ENCODE assay signal across 9 cellular contexts in the genomic region with DNA sequence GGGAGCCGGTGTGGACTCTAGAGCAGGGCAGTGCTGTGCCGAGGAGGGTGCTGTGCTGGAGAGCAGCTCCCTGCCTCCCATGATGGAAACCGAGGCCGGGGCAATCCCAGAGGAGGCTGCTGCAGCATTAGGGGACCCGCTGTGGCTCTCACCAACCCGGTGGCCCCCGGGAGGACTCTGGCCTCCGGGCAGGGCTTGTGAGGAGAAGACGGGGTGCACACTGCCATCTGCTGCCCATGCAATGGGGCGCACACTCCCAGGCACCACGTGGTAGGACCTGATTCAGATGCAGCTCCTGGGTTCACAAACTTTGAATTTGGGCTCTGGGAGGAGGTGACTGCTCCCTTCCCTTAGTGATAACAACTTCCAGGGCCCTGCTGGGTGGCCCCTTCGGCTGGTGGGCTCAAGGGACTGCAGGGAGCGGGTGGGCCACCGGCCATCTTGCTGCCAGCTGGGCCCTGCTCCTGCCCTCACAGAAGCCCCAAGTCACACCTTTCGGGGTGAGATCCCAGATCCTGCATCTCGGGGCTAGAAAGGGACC.
DNase-seq lines count a peak whose midpoint lies in the region; ATAC-seq and TF ChIP-seq lines count a peak whose summit lies in the region.
"Had no signal": no experiment of that assay in that cellular context is flagged by ENCODE, and none has a peak within 500 bp of the region (broad histone marks: within the 10 kb centered on the region; RNA-seq: fewer than 3 reads in every experiment).

No MANE protein-coding gene starts in this region.

- 67% methylated on average over 3 of the region's 16 CpGs; no CpG with 5 or more reads in 1 of the 2 experiments for WGBS in IMR-90 (ENCODE audit: extremely low coverage in 2 of 2, insufficient read length in 1 of 2), 2 experiments

- H3K18ac ChIP-seq in IMR-90 (ENCODE audit: low read depth, low read length) = no peak overlapping the region

- H3K9ac ChIP-seq in IMR-90 (ENCODE audit: low read depth, low read length) (no peak overlapping the region), neural cell (ENCODE audit: low read length) (no peak overlapping the region)

- H3K9me2 ChIP-seq in DOHH2 (replicated peaks; ENCODE audit: control insufficient read depth, low read length) (no peaks in the 10 kb centered on the region), neural cell (ENCODE audit: insufficient read depth, low read length) (no peaks in the 10 kb centered on the region)

- BruUV-seq in IMR-90 (replicated peaks; lab: Mats Ljungman, UMichigan) = no TSS peak
- BruUV-seq in MCF 10A (replicated peaks; lab: Mats Ljungman, UMichigan) = no TSS peak

- H3K79me2 ChIP-seq in DOHH2 (ENCODE audit: control insufficient read depth, low read length) (no peaks in the 10 kb centered on the region), neural cell (replicated peaks; ENCODE audit: insufficient read depth, low read length) (no peaks in the 10 kb centered on the region)

- H4K20me1 ChIP-seq in DOHH2 (ENCODE audit: control insufficient read depth, insufficient read depth, low read depth, low read length) (no peaks in the 10 kb centered on the region), IMR-90 (ENCODE audit: insufficient read depth, low read length) (no peaks in the 10 kb centered on the region), neural cell (ENCODE audit: insufficient read depth) (no peaks in the 10 kb centered on the region)

- H3K4me1 Mint-ChIP-seq in MCF 10A (ENCODE audit: insufficient read depth, unreplicated experiment) = peaks cover 11% of the 10 kb centered on the region

- TF ChIP-seq RAD21 in IMR-90 (IDR thresholded peaks at IDR 0.05; ENCODE audit: low read length) = peak; percentile 44
- TF ChIP-seq RAD21 in neural cell (conservative IDR thresholded peaks at IDR 0.05) = peak; percentile 23

- peaks cover 7% of the 10 kb centered on the region for H3K36me3 Mint-ChIP-seq in MCF 10A (ENCODE audit: insufficient read depth, unreplicated experiment)

- DNase-seq in IMR-90 (peak; percentile 20), MCF 10A (ENCODE audit: unreplicated experiment) (peak; percentile 23), inferior parietal cortex (ENCODE audit: extremely low spot score) (no peak), HPDE6-E6E7 (ENCODE audit: extremely low spot score) (no peak)
- DNase-seq: MV-4-11 had no signal

- H3K4me3 Mint-ChIP-seq in MCF 10A (ENCODE audit: unreplicated experiment) = no peak overlapping the region

- no peak overlapping the region for H4K91ac ChIP-seq in IMR-90 (ENCODE audit: insufficient read depth, low read depth, low read length)

- H3K27me3 ChIP-seq in DOHH2 (ENCODE audit: control insufficient read depth, low read length) (no peaks in the 10 kb centered on the region), IMR-90 (ENCODE audit: control insufficient read depth, insufficient read depth, low read length) (peaks cover 3% of the 10 kb centered on the region; the same call in 1 of the 2 replicates), neural cell (ENCODE audit: insufficient read depth, low read depth, low read length) (peaks cover 9% of the 10 kb centered on the region)

- TF ChIP-seq CTCF in DOHH2 (IDR thresholded peaks at IDR 0.05; ENCODE audit: low read depth, low read length, poor library complexity, severe bottlenecking) (peak; percentile 36), IMR-90 (conservative IDR thresholded peaks at IDR 0.05; ENCODE audit: low read depth, low read length) (peak; percentile 46), MCF 10A (IDR thresholded peaks at IDR 0.05; ENCODE audit: unreplicated experiment) (peak; percentile 29), neural cell (IDR thresholded peaks at IDR 0.05; ENCODE audit: poor library complexity, severe bottlenecking) (peak; percentile 47)

- peaks cover 15% of the 10 kb centered on the region for H3K27me3 Mint-ChIP-seq in MCF 10A (ENCODE audit: insufficient read depth, unreplicated experiment)

- dilution Hi-C loops in IMR-90 (cut with HindIII; ENCODE audit: low sequenced_read_pairs, unreplicated experiment) = loop anchor here (25.0 kb wide), 1 partner anchor 249 kb away; no protein-coding TSS in a partner anchor

- ATAC-seq in IMR-90 (ENCODE audit: low read depth) = no peak
- ATAC-seq in HG02981 (IDR thresholded peaks at IDR 0.05; ENCODE audit: unreplicated experiment) = no peak
- ATAC-seq in GM18868 (IDR thresholded peaks at IDR 0.05; ENCODE audit: unreplicated experiment) = no peak

- H2BK120ac ChIP-seq in IMR-90 (ENCODE audit: low read depth, low read length) = no peak overlapping the region

- no peak overlapping the region for H2BK5ac ChIP-seq in IMR-90 (ENCODE audit: low read depth, low read length, poor library complexity, severe bottlenecking)

- H3K79me1 ChIP-seq in IMR-90 (ENCODE audit: low read depth in 1 of 2, low read length in 2 of 2) = no peaks in the 10 kb centered on the region

- H3K36me3 ChIP-seq in DOHH2 (ENCODE audit: control insufficient read depth, low read length) (no peaks in the 10 kb centered on the region), IMR-90 (ENCODE audit: control insufficient read depth, insufficient read depth, low read length) (no peaks in the 10 kb centered on the region), neural cell (ENCODE audit: insufficient read depth, low read length) (no peaks in the 10 kb centered on the region)

- H2AK5ac ChIP-seq in IMR-90 (ENCODE audit: low read depth, low read length) = no peak overlapping the region; the same call in 1 of the 2 replicates

- H3F3A ChIP-seq in DOHH2 (ENCODE audit: control insufficient read depth, insufficient read depth) = no peaks in the 10 kb centered on the region
- no peaks in the 10 kb centered on the region for H3F3A ChIP-seq in neural cell (ENCODE audit: insufficient read depth, low read length, poor library complexity, severe bottlenecking)

- H3K14ac ChIP-seq in IMR-90 (replicated peaks; ENCODE audit: low read depth, low read length) = no peak overlapping the region

- in situ Hi-C loops in IMR-90 (cut with MboI; ENCODE audit: low sequenced_read_pairs) = loop anchor here (5.0 kb wide), 1 partner anchor 279 kb away; no protein-coding TSS in a partner anchor

- H2AFZ ChIP-seq in IMR-90 (replicated peaks; ENCODE audit: low read length, poor library complexity) (peak overlapping the region; percentile 8), neural cell (ENCODE audit: low read depth, low read length) (no peak overlapping the region)

- H3K27ac ChIP-seq in DOHH2 (ENCODE audit: low read depth, low read length) (no peak overlapping the region), IMR-90 (ENCODE audit: insufficient read depth, low read length) (no peak overlapping the region), neural cell (ENCODE audit: low read length) (no peak overlapping the region)

- no peaks in the 10 kb centered on the region for H3K9me3 Mint-ChIP-seq in MCF 10A (ENCODE audit: unreplicated experiment)

- H3K4me2 ChIP-seq in DOHH2 (ENCODE audit: low read length) (no peak overlapping the region), IMR-90 (ENCODE audit: low read depth, low read length) (no peak overlapping the region), neural cell (ENCODE audit: low read length) (no peak overlapping the region)

- no peak overlapping the region for H4K5ac ChIP-seq in IMR-90 (ENCODE audit: low read depth, low read length)

- no peak overlapping the region for H3K27ac Mint-ChIP-seq in MCF 10A (ENCODE audit: low read depth, unreplicated experiment)

- TF ChIP-seq POLR2A in IMR-90 (IDR thresholded peaks at IDR 0.05; ENCODE audit: low read depth, low read length) = no peak

- H2BK20ac ChIP-seq in IMR-90 (ENCODE audit: low read depth, low read length) = no peak overlapping the region

- intact Hi-C loops in IMR-90 (cut with micrococcal nuclease) (loop anchor here (1.0 kb wide), 1 partner anchor 227 kb away; no protein-coding TSS in a partner anchor), MCF 10A (cut with micrococcal nuclease) (loop anchor here (10.0 kb wide), 1 partner anchor 228 kb away; no protein-coding TSS in a partner anchor)

- H3K9me3 ChIP-seq in DOHH2 (ENCODE audit: control insufficient read depth, insufficient read depth, low read length) (no peaks in the 10 kb centered on the region), IMR-90 (ENCODE audit: control insufficient read depth, insufficient read depth, low read length) (no peaks in the 10 kb centered on the region), neural cell (ENCODE audit: low read length) (no peaks in the 10 kb centered on the region)

- no peak overlapping the region; the same call in 2 of the 3 replicates for H2BK15ac ChIP-seq in IMR-90 (ENCODE audit: low read depth, low read length)

- H3K56ac ChIP-seq in IMR-90 (ENCODE audit: extremely low read depth, insufficient read depth, low read length) = no peak overlapping the region

- no peak for TF ChIP-seq EP300 in neural cell (conservative IDR thresholded peaks at IDR 0.05; ENCODE audit: poor library complexity, severe bottlenecking)

- POLR2A ChIA-PET in IMR-90 (lab: Charles Lee; ENCODE audit: unreplicated experiment) (no interaction called here), MCF 10A (lab: Yijun Ruan, JAX) (interaction anchor here (0.6 to 0.7 kb wide), 3 partner anchors 16 to 244 kb away, joined by 3 to 4 read pairs (median 3); no protein-coding TSS in a partner anchor)

- H3K4me3 ChIP-seq in DOHH2 (ENCODE audit: low read length) (no peak overlapping the region), IMR-90 (ENCODE audit: insufficient read depth, low read depth, low read length) (no peak overlapping the region), neural cell (ENCODE audit: low read length) (no peak overlapping the region)

- no peaks in the 10 kb centered on the region for H3K9me1 ChIP-seq in IMR-90 (ENCODE audit: insufficient read depth, low read length)

- H3K4me1 ChIP-seq in DOHH2 (ENCODE audit: control insufficient read depth, low read length) (no peaks in the 10 kb centered on the region), IMR-90 (ENCODE audit: control insufficient read depth, insufficient read depth, low read length) (peaks cover 5% of the 10 kb centered on the region)

- CTCF ChIA-PET in IMR-90 (lab: Yijun Ruan, JAX) (no interaction called here), MCF 10A (lab: Yijun Ruan, JAX) (interaction anchor here (0.6 to 6.9 kb wide), 13 partner anchors 9 to 333 kb away, joined by 3 to 29 read pairs (median 4); no protein-coding TSS in a partner anchor)

- peak overlapping the region; percentile 17; the same call in 1 of the 2 replicates for H3K4ac ChIP-seq in IMR-90 (ENCODE audit: low read depth, low read length)

- H4K8ac ChIP-seq in IMR-90 (ENCODE audit: low read depth in 2 of 2, low read length in 2 of 2) = no peak overlapping the region

- H2AK9ac ChIP-seq in IMR-90 (replicated peaks; ENCODE audit: low read depth, low read length, poor library complexity) = peak overlapping the region; percentile 44

- H3K23ac ChIP-seq in IMR-90 (ENCODE audit: low read depth, low read length) = no peak overlapping the region

TF ChIP-seq in neural cell, 6 proteins besides CTCF, POLR2A, EP300 and RAD21:
- TF ChIP-seq SMC3 (conservative IDR thresholded peaks at IDR 0.05; ENCODE audit: poor library complexity) (peak; percentile 47), EZH2 (IDR thresholded peaks at IDR 0.05; ENCODE audit: borderline replicate concordance, insufficient read depth, low read length, poor library complexity, severe bottlenecking) (no peak), MXI1 (conservative IDR thresholded peaks at IDR 0.05; ENCODE audit: poor library complexity, severe bottlenecking) (no peak), TAF1 (IDR thresholded peaks at IDR 0.05; ENCODE audit: low read depth) (no peak), POLR2AphosphoS5 (IDR thresholded peaks at IDR 0.05) (no peak)

Comparison
In these comparisons a context has a peak if more than half of its experiments do, and no peak if none do; other contexts are left out.
1. DNase-seq: peak in IMR-90 (single experiment) and MCF 10A (single experiment); none in inferior parietal cortex (single experiment) and HPDE6-E6E7 (single experiment).
2. Peak in every context shown above with its lines, with median percentiles within 50 percentile points of each other: CTCF ChIP-seq.